In genomic region chr11:76038608-76039007, GRCh38 we compare ENCODE assay signal across 10 cellular contexts.
"Had no signal": no experiment of that assay in that cellular context is flagged by ENCODE, and none has a peak within 500 bp of the region (broad histone marks: within the 10 kb centered on the region; RNA-seq: fewer than 3 reads in every experiment).

No MANE protein-coding gene starts in this region.

- H3K4me3 Mint-ChIP-seq: GM23338, H9, HFFc6 had no signal

- H3K27ac ChIP-seq: GM23248 had no signal

- DNase-seq: GM23248, GOT3, H7, H9, HCEC 1CT, HFFc6 had no signal

- H3K4me3 ChIP-seq: GM23248, GM23338, HAP-1 had no signal

- H3K9ac ChIP-seq: GM23248 had no signal

- H2AFZ ChIP-seq: GM23248, GM23338 had no signal

- H3K27ac Mint-ChIP-seq: GM23338, H9, HFFc6 had no signal

- H3K9me3 Mint-ChIP-seq: H9, HFFc6 had no signal

- H3K4me2 ChIP-seq: GM23338 had no signal

- ATAC-seq: GM23338, HCT116 had no signal

- H3K9me3 ChIP-seq: HAP-1 had no signal

- FAIRE-seq: H54 had no signal

- H3K36me3 ChIP-seq: HAP-1 had no signal
